23 cellular contexts compared by ENCODE assay signal in the genomic region with DNA sequence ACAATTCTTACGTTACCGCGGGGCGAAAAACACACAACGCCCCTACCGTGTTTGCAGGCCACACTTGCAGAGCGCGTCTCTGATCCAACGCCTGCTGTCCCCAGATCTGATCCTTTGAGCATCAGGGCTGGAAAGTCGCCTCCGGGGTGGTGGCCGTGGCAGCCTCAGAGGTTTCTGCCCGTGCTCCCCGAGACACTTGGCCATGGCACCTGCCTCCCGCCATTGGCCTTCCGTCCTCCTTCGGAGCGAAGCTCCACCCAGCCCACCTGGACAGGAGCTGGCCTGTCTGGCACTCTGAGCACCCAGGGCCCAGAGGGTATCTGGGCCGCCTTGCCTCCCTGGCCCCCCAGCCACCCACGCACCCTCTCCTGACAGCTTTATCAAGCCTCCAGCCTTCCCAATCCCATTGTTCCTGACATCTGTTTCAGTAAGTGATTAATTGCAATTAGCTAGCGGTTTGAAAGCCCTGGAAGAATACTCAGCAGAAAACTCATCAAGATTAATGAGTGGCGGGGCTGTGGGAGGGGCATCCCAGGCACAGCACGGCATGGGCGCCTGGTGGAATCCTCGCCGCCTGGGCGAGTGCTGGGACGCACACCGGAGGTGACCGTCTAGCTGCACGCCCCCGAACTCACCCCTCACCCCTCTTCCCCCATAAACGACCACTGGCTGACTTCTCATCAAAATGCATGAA.
DNase-seq lines count a peak whose midpoint lies in the region; ATAC-seq and TF ChIP-seq lines count a peak whose summit lies in the region.
"Had no signal": no experiment of that assay in that cellular context is flagged by ENCODE, and none has a peak within 500 bp of the region (broad histone marks: within the 10 kb centered on the region; RNA-seq: fewer than 3 reads in every experiment).

No MANE protein-coding gene starts in this region.

- H3K4me1 ChIP-seq in right atrium auricular region (peaks cover 0 to 2% of the 10 kb centered on the region in 2 donors), HEK293 (ENCODE audit: control insufficient read depth, insufficient read depth, low read length) (no peaks in the 10 kb centered on the region), colonic mucosa (peaks cover 5% of the 10 kb centered on the region)
- H3K4me1 ChIP-seq: parathyroid adenoma, SJSA1 had no signal

- TF ChIP-seq CTCF in right atrium auricular region (IDR thresholded peaks at IDR 0.05) (no peak), HEK293 (tag by site-specific recombination; IDR thresholded peaks at IDR 0.05) (no peak), colonic mucosa (IDR thresholded peaks at IDR 0.05) (no peak)

- H3K9me3 ChIP-seq in right atrium auricular region = no peaks in the 10 kb centered on the region
- H3K9me3 ChIP-seq in HEK293 (ENCODE audit: control insufficient read depth, insufficient read depth, low read depth, low read length) = no peaks in the 10 kb centered on the region
- no peaks in the 10 kb centered on the region for H3K9me3 ChIP-seq in colonic mucosa
- H3K9me3 ChIP-seq: SJSA1, tibial artery had no signal

- CTCF ChIA-PET in HEK293 (lab: Yijun Ruan, JAX) = interaction anchor here (1.2 to 2.2 kb wide), 3 partner anchors 12 to 178 kb away, joined by 3 to 8 read pairs (median 4); no protein-coding TSS in a partner anchor

- intact Hi-C loops in Right ventricle myocardium inferior (cut with DNase I) (no loop called here), colonic mucosa (cut with DNase I) (no loop called here)

- POLR2A ChIA-PET in HEK293 (lab: Yijun Ruan, JAX) = no interaction called here

- H3K9ac ChIP-seq in colonic mucosa (ENCODE audit: low read depth in 2 of 2, low read length in 2 of 2) = no peak overlapping the region
- H3K9ac ChIP-seq: parathyroid adenoma had no signal

- H3K36me3 ChIP-seq in right atrium auricular region = no peaks in the 10 kb centered on the region
- no peaks in the 10 kb centered on the region for H3K36me3 ChIP-seq in HEK293 (ENCODE audit: control insufficient read depth in 2 of 2, insufficient read depth in 1 of 2, low read length in 2 of 2)
- no peaks in the 10 kb centered on the region for H3K36me3 ChIP-seq in colonic mucosa
- H3K36me3 ChIP-seq: SJSA1, tibial artery had no signal

- H3K27ac ChIP-seq in right atrium auricular region = no peak overlapping the region
- H3K27ac ChIP-seq in HEK293 (ENCODE audit: extremely low read depth, low read depth, low read length) = no peak overlapping the region
- no peak overlapping the region for H3K27ac ChIP-seq in colonic mucosa
- H3K27ac ChIP-seq: parathyroid adenoma, PC-9, SJSA1, tibial artery had no signal

- DNase-seq in Right ventricle myocardium inferior (ENCODE audit: missing footprints) (peak; percentile 47), right atrium auricular region (ENCODE audit: low spot score) (no peak), colonic mucosa (peak; percentile 14), retina (peak; percentile 65), T-helper 1 cell (no peak)
- DNase-seq in stimulated activated CD4-positive, alpha-beta T cell treated with anti-CD3 and anti-CD28 coated beads, Interleukin-1b, Interleukin-23, amount 100 ng/mL, for 48 hours = no peak
- DNase-seq: activated CD4-positive, alpha-beta T cell treated with anti-CD3 and anti-CD28 coated beads, Interleukin-2, amount 50 U/mL, for 4 hours; activated naive CD4-positive, alpha-beta T cell treated with anti-CD3 and anti-CD28 coated beads for 36 hours; erythroblast; foreskin melanocyte; HFFc6; hypothalamus; mammary epithelial cell; NCI-H1092 treated with DMSO at 0.1 percent for 48 hours; NCI-H2107; PC-9; stimulated activated CD4-positive, alpha-beta T cell treated with anti-CD3 and anti-CD28 coated beads, Interleukin-4, amount 100 ng/mL, for 1 hour; T-helper 2 cell; tibial artery had no signal

- H3K4me3 ChIP-seq in right atrium auricular region (no peak overlapping the region), HEK293 (ENCODE audit: low read depth, low read length) (no peak overlapping the region), colonic mucosa (no peak overlapping the region)
- H3K4me3 ChIP-seq: PC-9, SJSA1, tibial artery had no signal

- H3K27me3 ChIP-seq in right atrium auricular region (no peaks in the 10 kb centered on the region), colonic mucosa (no peaks in the 10 kb centered on the region)
- H3K27me3 ChIP-seq: SJSA1, tibial artery had no signal

- no peak for ATAC-seq in Right ventricle myocardium inferior
- no peak for ATAC-seq in HG02852 (IDR thresholded peaks at IDR 0.05; ENCODE audit: unreplicated experiment)

TF ChIP-seq in HEK293, 187 proteins besides CTCF, POLR2A, EP300 and RAD21:
- 0 out of 2 replicates have a peak, but pooled peaks have one; percentile 22 for TF ChIP-seq ZFHX2 (tag by site-specific recombination; conservative IDR thresholded peaks at IDR 0.05)
- no peak for TF ChIP-seq ZNF670 (tag by site-specific recombination; IDR thresholded peaks at IDR 0.05; ENCODE audit: low read depth)

Comparison
In these comparisons a context has a peak if more than half of its experiments do, and no peak if none do; other contexts are left out.
1. DNase-seq: peak in Right ventricle myocardium inferior (single experiment), colonic mucosa (single experiment) and retina (single experiment); none in right atrium auricular region (single experiment), T-helper 1 cell (0 of 5) and stimulated activated CD4-positive, alpha-beta T cell treated with anti-CD3 and anti-CD28 coated beads, Interleukin-1b, Interleukin-23, amount 100 ng/mL, for 48 hours (single experiment).